13 cellular contexts compared by ENCODE assay signal in the genomic region with DNA sequence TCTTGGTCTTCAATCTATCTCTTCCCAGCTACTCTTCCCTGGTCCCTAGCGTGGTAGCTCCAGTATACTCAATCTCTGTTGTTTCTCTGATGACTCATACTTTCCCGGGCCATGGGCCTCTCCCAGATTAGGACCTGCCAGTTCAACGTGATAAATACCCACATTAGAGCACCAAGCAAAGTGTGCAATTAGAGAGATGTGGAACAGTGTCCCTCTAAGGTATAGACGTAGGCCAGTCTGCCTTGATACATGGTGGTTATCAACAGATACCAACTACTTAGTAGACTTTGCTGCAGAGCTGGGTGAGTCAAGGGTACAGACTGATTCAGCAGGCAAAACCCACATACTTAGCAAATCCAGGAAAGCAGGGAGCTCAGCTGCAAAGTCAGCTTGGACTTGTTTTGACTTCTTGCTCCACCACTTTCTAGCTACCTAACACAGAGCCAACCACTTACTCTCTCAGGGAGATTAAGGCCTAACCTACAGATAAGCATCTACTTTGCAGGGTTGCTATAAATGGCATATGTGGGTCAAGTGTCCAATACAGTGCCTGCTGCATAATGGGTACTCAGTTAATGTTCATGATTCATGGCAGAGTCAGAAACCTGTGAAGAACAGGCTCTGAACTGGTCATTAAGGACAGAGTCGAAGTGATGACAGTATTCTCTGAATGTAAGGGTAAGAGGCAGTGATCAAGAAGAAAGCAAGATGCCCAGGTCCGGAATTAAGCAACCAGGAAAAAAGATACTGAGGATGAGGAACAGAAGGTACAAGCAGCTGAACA.
DNase-seq lines count a peak whose midpoint lies in the region; ATAC-seq, FAIRE-seq and TF ChIP-seq lines count a peak whose summit lies in the region.
"Had no signal": no experiment of that assay in that cellular context is flagged by ENCODE, and none has a peak within 500 bp of the region (broad histone marks: within the 10 kb centered on the region; RNA-seq: fewer than 3 reads in every experiment).

No MANE protein-coding gene starts in this region.

- CTCF ChIA-PET in MCF 10A (lab: Yijun Ruan, JAX), result interaction anchor here (0.6 to 1.5 kb wide), 11 partner anchors 10 to 444 kb away, joined by 3 to 7 read pairs (median 4); no protein-coding TSS in a partner anchor

- H3K27ac Mint-ChIP-seq in MCF 10A (ENCODE audit: low read depth, unreplicated experiment), result no peak overlapping the region

- FAIRE-seq in keratinocyte (lab: Jason Lieb, UNC), result peak; percentile 93
- FAIRE-seq: endometrium had no signal

- H3K9me3 Mint-ChIP-seq in MCF 10A (ENCODE audit: unreplicated experiment), result no peaks in the 10 kb centered on the region

- H3K9me3 ChIP-seq in breast epithelium, result no peaks in the 10 kb centered on the region
- no peaks in the 10 kb centered on the region for H3K9me3 ChIP-seq in body of pancreas
- no peaks in the 10 kb centered on the region for H3K9me3 ChIP-seq in keratinocyte (ENCODE audit: control insufficient read depth, low read depth, low read length)
- no peaks in the 10 kb centered on the region for H3K9me3 ChIP-seq in Karpas-422 (ENCODE audit: low read length)

- H3K36me3 ChIP-seq in breast epithelium, result no peaks in the 10 kb centered on the region
- no peaks in the 10 kb centered on the region for H3K36me3 ChIP-seq in body of pancreas (replicated peaks in 1 of 2; ENCODE audit: insufficient read depth in 1 of 2, low read depth in 2 of 2)
- H3K36me3 ChIP-seq in keratinocyte (ENCODE audit: control insufficient read depth in 2 of 2, extremely low read depth in 1 of 2, insufficient read depth in 2 of 2, low read length in 2 of 2), result no peaks in the 10 kb centered on the region
- H3K36me3 ChIP-seq in Karpas-422 (ENCODE audit: insufficient read depth, low read length), result no peaks in the 10 kb centered on the region

- H3K9me1 ChIP-seq in keratinocyte (ENCODE audit: control insufficient read depth, extremely low read depth, insufficient read depth, low read length), result peaks cover 3% of the 10 kb centered on the region

- H3K4me3 Mint-ChIP-seq in MCF 10A (ENCODE audit: unreplicated experiment), result no peak overlapping the region

- dilution Hi-C loops in keratinocyte (cut with MboI; ENCODE audit: extremely low pct_ligation_motif_present, low sequenced_read_pairs), result no loop called here

- TF ChIP-seq POLR2A in breast epithelium (IDR thresholded peaks at IDR 0.05) (no peak), body of pancreas (IDR thresholded peaks at IDR 0.05) (no peak)

- intact Hi-C loops in MCF 10A (cut with micrococcal nuclease), result no loop called here
- intact Hi-C loops in breast epithelium (cut with DNase I; ENCODE audit: low total_unique reads), result no loop called here
- intact Hi-C loops in body of pancreas (cut with DNase I), result no loop called here

- H4K20me1 ChIP-seq in keratinocyte (ENCODE audit: control insufficient read depth, extremely low read depth, insufficient read depth, low read length) (no peaks in the 10 kb centered on the region), Karpas-422 (ENCODE audit: insufficient read depth, low read depth, low read length) (no peaks in the 10 kb centered on the region)

- DNase-seq in MCF 10A (ENCODE audit: unreplicated experiment), result peak; percentile 70
- no peak for DNase-seq in breast epithelium (ENCODE audit: low spot score in 2 of 2)
- peak; percentile 33 to 73 (median 58) for DNase-seq in body of pancreas
- no peak for DNase-seq in keratinocyte (ENCODE audit: low read depth, low spot score)
- no peak for DNase-seq in superior temporal gyrus (ENCODE audit: extremely low spot score)
- no peak for DNase-seq in Karpas-422
- no peak for DNase-seq in AG08396 (ENCODE audit: low spot score)
- DNase-seq: AML-193; NCI-H446 treated with DMSO at 0.1 percent for 48 hours; stimulated activated naive CD4-positive, alpha-beta T cell treated with Interleukin-2 at 50 U/mL for 16 hours had no signal

- POLR2A ChIA-PET in MCF 10A (lab: Yijun Ruan, JAX), result interaction anchor here (0.6 to 1.6 kb wide), 9 partner anchors 10 to 257 kb away, joined by 3 to 5 read pairs (median 4); no protein-coding TSS in a partner anchor

- H2AFZ ChIP-seq in keratinocyte (ENCODE audit: control insufficient read depth, low read length) (no peak overlapping the region), Karpas-422 (ENCODE audit: low read length) (no peak overlapping the region)

- peak; percentile 85 for ATAC-seq in body of pancreas
- no peak for ATAC-seq in GM21447 (IDR thresholded peaks at IDR 0.05; ENCODE audit: unreplicated experiment)

- H3K4me3 ChIP-seq in breast epithelium (no peak overlapping the region), body of pancreas (no peak overlapping the region), keratinocyte (ENCODE audit: control insufficient read depth in 2 of 3, extremely low read depth in 1 of 3, insufficient read depth in 2 of 3, low read depth in 1 of 3, low read length in 3 of 3) (peak overlapping the region in 1 of 3 experiments; percentile 2), Karpas-422 (ENCODE audit: low read length) (no peak overlapping the region)
- H3K4me3 ChIP-seq: skin epidermis had no signal

- no peaks in the 10 kb centered on the region for H3K36me3 Mint-ChIP-seq in MCF 10A (ENCODE audit: insufficient read depth, unreplicated experiment)

- BruUV-seq in MCF 10A (replicated peaks; lab: Mats Ljungman, UMichigan), result no TSS peak

- no peaks in the 10 kb centered on the region for H3K9me2 ChIP-seq in Karpas-422 (replicated peaks; ENCODE audit: insufficient read depth, low read length)

- 42 to 43% methylated on average over 6 of the region's 6 CpGs for WGBS in body of pancreas, 2 donors

- H3K4me1 Mint-ChIP-seq in MCF 10A (ENCODE audit: insufficient read depth, unreplicated experiment), result peaks cover 13% of the 10 kb centered on the region

- H3K79me2 ChIP-seq in keratinocyte (ENCODE audit: control insufficient read depth, insufficient read depth, low read length) (no peaks in the 10 kb centered on the region), Karpas-422 (ENCODE audit: low read length) (no peaks in the 10 kb centered on the region)

- H3K4me2 ChIP-seq in keratinocyte (ENCODE audit: control insufficient read depth, extremely low read depth, insufficient read depth, low read depth, low read length) (peak overlapping the region; percentile 24), Karpas-422 (ENCODE audit: low read depth, low read length, poor library complexity, severe bottlenecking) (no peak overlapping the region)

- H3K27me3 ChIP-seq in breast epithelium, result no peaks in the 10 kb centered on the region
- H3K27me3 ChIP-seq in body of pancreas, result no peaks in the 10 kb centered on the region
- no peaks in the 10 kb centered on the region for H3K27me3 ChIP-seq in keratinocyte (ENCODE audit: control insufficient read depth, extremely low read depth, insufficient read depth, low read length)
- no peaks in the 10 kb centered on the region for H3K27me3 ChIP-seq in Karpas-422 (ENCODE audit: low read length)

- no peak overlapping the region for H3K27ac ChIP-seq in breast epithelium
- peak overlapping the region; percentile 31 to 55 (median 44) for H3K27ac ChIP-seq in body of pancreas
- peak overlapping the region; percentile 19 for H3K27ac ChIP-seq in keratinocyte (ENCODE audit: control insufficient read depth, insufficient read depth, low read length)
- H3K27ac ChIP-seq in Karpas-422 (ENCODE audit: low read length), result no peak overlapping the region
- H3K27ac ChIP-seq: skin epidermis had no signal

- TF ChIP-seq CTCF in MCF 10A (IDR thresholded peaks at IDR 0.05; ENCODE audit: unreplicated experiment) (no peak), breast epithelium (IDR thresholded peaks at IDR 0.05) (no peak), body of pancreas (IDR thresholded peaks at IDR 0.05) (no peak), keratinocyte (optimal IDR thresholded peaks at IDR 0.05 in 1 of 3, IDR thresholded peaks at IDR 0.05 in 1 of 3, conservative IDR thresholded peaks at IDR 0.05 in 1 of 3; ENCODE audit: extremely low read depth in 1 of 3, insufficient read depth in 2 of 3, low read length in 3 of 3) (no peak)

- H3K4me1 ChIP-seq in breast epithelium (no peaks in the 10 kb centered on the region), body of pancreas (peaks cover 29% of the 10 kb centered on the region), keratinocyte (ENCODE audit: control insufficient read depth, extremely low read depth, insufficient read depth, low read length) (peaks cover 19% of the 10 kb centered on the region), Karpas-422 (ENCODE audit: low read length) (no peaks in the 10 kb centered on the region)

- no peaks in the 10 kb centered on the region for H3K27me3 Mint-ChIP-seq in MCF 10A (ENCODE audit: insufficient read depth, unreplicated experiment)

- H3K9ac ChIP-seq in keratinocyte (ENCODE audit: control insufficient read depth, extremely low read depth, insufficient read depth, low read length) (no peak overlapping the region), Karpas-422 (ENCODE audit: low read length) (no peak overlapping the region)

Comparison
In these comparisons a context has a peak if more than half of its experiments do, and no peak if none do; other contexts are left out.
1. DNase-seq: peak in MCF 10A (single experiment) and body of pancreas (4 of 4); none in breast epithelium (0 of 2), keratinocyte (single experiment), superior temporal gyrus (single experiment), Karpas-422 (single experiment) and AG08396 (single experiment).
2. H3K27ac ChIP-seq: peak in body of pancreas (4 of 4) and keratinocyte (single experiment); none in breast epithelium (0 of 2) and Karpas-422 (single experiment).